ENCODE assay signal across 18 cellular contexts in genomic region chr1:222891578-222891977, GRCh38.
"Had no signal": no experiment of that assay in that cellular context is flagged by ENCODE, and none has a peak within 500 bp of the region (broad histone marks: within the 10 kb centered on the region; RNA-seq: fewer than 3 reads in every experiment).

No MANE protein-coding gene starts in this region.

- H3K4me3 ChIP-seq: thoracic aorta, vagina had no signal

- DNase-seq: activated CD4-positive, alpha-beta T cell treated with anti-CD3 and anti-CD28 coated beads for 1 hour; activated CD4-positive, alpha-beta T cell treated with anti-CD3 and anti-CD28 coated beads, Interleukin-2, amount 50 U/mL, for 4 hours; activated naive CD4-positive, alpha-beta T cell treated with Interleukin-2 at 50 U/mL for 16 hours; activated naive CD8-positive, alpha-beta T cell treated with anti-CD3 and anti-CD28 coated beads for 36 hours; activated T-cell treated with anti-CD3 and anti-CD28 coated beads, Interleukin-2, amount 50 U/mL, for 48 hours; cortex of kidney; endodermal cell; foreskin keratinocyte; immature natural killer cell; naive B cell; occipital lobe; retina; stimulated activated CD4-positive, alpha-beta T cell treated with anti-CD3 and anti-CD28 coated beads, Interleukin-4, amount 100 ng/mL, for 24 hours; stimulated activated naive CD4-positive, alpha-beta T cell treated with Interleukin-2 at 50 U/mL for 16 hours; T-helper 9 cell had no signal

- H3K27me3 ChIP-seq: foreskin keratinocyte, vagina had no signal

- H3K9me3 ChIP-seq: thoracic aorta, vagina had no signal

- H3K36me3 ChIP-seq: thoracic aorta, vagina had no signal

- H3K27ac ChIP-seq: epithelial cell of prostate, foreskin keratinocyte, thoracic aorta, vagina had no signal
